28 cellular contexts compared by ENCODE assay signal in genomic region chr2:26715528-26716270, GRCh38. TPM values are rescaled to one million over a fixed set of nuclear protein-coding genes. Genes with fewer than 3 reads are reported as not detected.
"Had no signal": no experiment of that assay in that cellular context is flagged by ENCODE, and none has a peak within 500 bp of the region (broad histone marks: within the 10 kb centered on the region; RNA-seq: fewer than 3 reads in every experiment).

No MANE protein-coding gene starts in this region.

- H3K9me3 ChIP-seq: breast epithelium had no signal

- H3K27ac ChIP-seq: breast epithelium, VCaP had no signal

- H3K27me3 ChIP-seq: breast epithelium had no signal

- H3K4me3 ChIP-seq: breast epithelium had no signal

- FAIRE-seq: RCC 7860 had no signal

- H3K36me3 ChIP-seq: breast epithelium had no signal

- DNase-seq: activated CD4-positive, alpha-beta memory T cell treated with anti-CD3 and anti-CD28 coated beads, Interleukin-2, amount 10 ng/mL, durations not matched to agents 7 days and 5 days; activated CD4-positive, alpha-beta T cell treated with anti-CD3 and anti-CD28 coated beads for 36 hours; activated CD4-positive, alpha-beta T cell treated with anti-CD3 and anti-CD28 coated beads, Interleukin-2, amount 50 U/mL, for 1 hour; activated CD4-positive, CD25-positive, alpha-beta regulatory T cell; activated gamma-delta T cell; activated naive CD4-positive, alpha-beta T cell treated with anti-CD3 and anti-CD28 coated beads, Interleukin-2, amount 10 ng/mL, durations not matched to agents 7 days and 5 days; activated naive CD8-positive, alpha-beta T cell treated with anti-CD3 and anti-CD28 coated beads for 36 hours; activated T-cell treated with anti-CD3 and anti-CD28 coated beads for 4 hours; activated T-cell treated with anti-CD3 and anti-CD28 coated beads, Interleukin-2, amount 50 U/mL, for 48 hours; anterior cingulate cortex; central memory CD4-positive, alpha-beta T cell; Karpas-422; MM.1S; NCI-H1105 treated with DMSO at 0.1 percent for 48 hours; NCI-H1436 treated with DMSO at 0.1 percent for 48 hours; NCI-H187; NCI-H2081; NCI-H510A treated with DMSO at 0.1 percent for 48 hours; NCI-H69; NK-92 treated with Interleukin-12 subunit alpha and Interleukin-12 subunit beta, amount 100 ng/mL, for 24 hours; SHP77 treated with DMSO at 0.1 percent for 48 hours; T-helper 1 cell had no signal

- ATAC-seq: activated CD4-positive, alpha-beta T cell treated with anti-CD3 and anti-CD28 coated beads for 36 hours; activated T-helper 17 cell treated with anti-CD3 and anti-CD28 coated beads, Interleukin-2, amount 50 U/mL, for 72 hours had no signal

RNA-seq across cellular contexts. Expression of gene KCNK3, which starts 23.2 kb away (rescaled TPM):
- total RNA-seq: activated CD4-positive, alpha-beta memory T cell treated with anti-CD3 and anti-CD28 coated beads, Interleukin-2, amount 10 ng/mL, durations not matched to agents 7 days and 5 days; activated CD4-positive, alpha-beta T cell treated with anti-CD3 and anti-CD28 coated beads for 36 hours; activated CD8-positive, alpha-beta memory T cell treated with anti-CD3 and anti-CD28 coated beads for 36 hours; activated naive CD8-positive, alpha-beta T cell treated with anti-CD3 and anti-CD28 coated beads for 36 hours; activated T-helper 17 cell treated with anti-CD3 and anti-CD28 coated beads, Interleukin-2, amount 50 U/mL, for 72 hours; T-helper 2 cell treated with Interferon-gamma antibody and Interleukin-4, amounts not matched to agents 100 ng/mL and 5 ng/mL, for 36 hours had no signal
